In the genomic region with DNA sequence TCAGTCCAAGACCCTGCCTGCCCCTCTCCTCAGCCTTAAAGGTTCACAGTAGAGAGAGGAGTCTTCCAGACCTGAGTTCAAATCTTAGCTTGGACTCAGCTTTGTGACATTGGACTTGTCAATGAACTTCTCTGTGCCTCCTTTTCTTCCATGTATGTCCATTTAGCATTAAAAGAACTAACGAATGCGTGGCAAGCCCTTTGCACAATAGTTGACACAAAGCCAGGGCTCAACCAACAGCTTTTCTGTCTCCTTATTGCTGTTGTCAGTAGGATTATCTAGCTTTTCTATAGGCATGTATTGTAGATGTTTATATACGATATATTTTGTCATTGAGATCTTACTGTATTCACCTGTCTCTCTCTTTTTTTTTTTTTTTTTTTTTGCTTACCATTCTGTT, we compare ENCODE assay signal across 27 cellular contexts.
"Had no signal": no experiment of that assay in that cellular context is flagged by ENCODE, and none has a peak within 500 bp of the region (broad histone marks: within the 10 kb centered on the region; RNA-seq: fewer than 3 reads in every experiment).

No MANE protein-coding gene starts in this region.

- H3K4me3 Mint-ChIP-seq: activated naive CD8-positive, alpha-beta T cell; immature natural killer cell; nephron progenitor cell; T-cell had no signal

- H3K27ac ChIP-seq: body of pancreas, colonic mucosa, foreskin keratinocyte, heart left ventricle, ovary, testis, transverse colon had no signal

- ATAC-seq: body of pancreas, foreskin keratinocyte, heart left ventricle, left colon, T-cell had no signal

- H3K4me1 ChIP-seq: colonic mucosa, transverse colon had no signal

- H3K36me3 Mint-ChIP-seq: activated naive CD8-positive, alpha-beta T cell; immature natural killer cell; T-cell had no signal

- H3K27me3 ChIP-seq: body of pancreas, colonic mucosa, ovary, testis had no signal

- H3K36me3 ChIP-seq: colonic mucosa, heart left ventricle, ovary, spleen, transverse colon had no signal

- DNase-seq: activated CD4-positive, alpha-beta T cell treated with anti-CD3 and anti-CD28 coated beads for 4 hours; activated CD4-positive, alpha-beta T cell treated with anti-CD3 and anti-CD28 coated beads, Interleukin-2, amount 50 U/mL, for 4 hours; activated naive CD4-positive, alpha-beta T cell treated with Interleukin-2 at 50 U/mL for 16 hours; activated T-cell treated with anti-CD3 and anti-CD28 coated beads, Interleukin-2, amount 50 U/mL, for 48 hours; anterior cingulate cortex; body of pancreas; cerebellar nuclear complex; colonic mucosa; effector memory CD4-positive, alpha-beta T cell; foreskin keratinocyte; heart left ventricle; hypothalamus; immature natural killer cell; kidney; left colon; mammary epithelial cell; nephron progenitor cell; retina; spleen; stimulated activated naive CD4-positive, alpha-beta T cell treated with Interleukin-2 at 50 U/mL for 16 hours; T-cell; testis; transverse colon had no signal

- H3K27ac Mint-ChIP-seq: activated naive CD8-positive, alpha-beta T cell; activated T-helper 2 cell treated with anti-CD3 and anti-CD28 coated beads, Interferon-gamma antibody, Interleukin-2, Interleukin-4, amounts not matched to agents 10 μg/mL and 5 μg/mL and 100 μg/mL, durations not matched to agents 14 hours and 24 hours and 36 hours; immature natural killer cell; nephron progenitor cell; progenitor cell of endocrine pancreas; T-cell had no signal

- H3K9me3 Mint-ChIP-seq: activated T-helper 2 cell treated with anti-CD3 and anti-CD28 coated beads, Interferon-gamma antibody, Interleukin-2, Interleukin-4, amounts not matched to agents 10 μg/mL and 5 μg/mL and 100 μg/mL, durations not matched to agents 14 hours and 24 hours and 36 hours; immature natural killer cell; T-cell had no signal

- H3K4me3 ChIP-seq: body of pancreas, colonic mucosa, heart left ventricle, ovary, spleen, testis, transverse colon had no signal

- H3K4me1 Mint-ChIP-seq: immature natural killer cell had no signal

- FAIRE-seq: kidney had no signal

- H3K9me3 ChIP-seq: body of pancreas, colonic mucosa, heart left ventricle, ovary, spleen, testis, transverse colon had no signal
